In the genomic region with DNA sequence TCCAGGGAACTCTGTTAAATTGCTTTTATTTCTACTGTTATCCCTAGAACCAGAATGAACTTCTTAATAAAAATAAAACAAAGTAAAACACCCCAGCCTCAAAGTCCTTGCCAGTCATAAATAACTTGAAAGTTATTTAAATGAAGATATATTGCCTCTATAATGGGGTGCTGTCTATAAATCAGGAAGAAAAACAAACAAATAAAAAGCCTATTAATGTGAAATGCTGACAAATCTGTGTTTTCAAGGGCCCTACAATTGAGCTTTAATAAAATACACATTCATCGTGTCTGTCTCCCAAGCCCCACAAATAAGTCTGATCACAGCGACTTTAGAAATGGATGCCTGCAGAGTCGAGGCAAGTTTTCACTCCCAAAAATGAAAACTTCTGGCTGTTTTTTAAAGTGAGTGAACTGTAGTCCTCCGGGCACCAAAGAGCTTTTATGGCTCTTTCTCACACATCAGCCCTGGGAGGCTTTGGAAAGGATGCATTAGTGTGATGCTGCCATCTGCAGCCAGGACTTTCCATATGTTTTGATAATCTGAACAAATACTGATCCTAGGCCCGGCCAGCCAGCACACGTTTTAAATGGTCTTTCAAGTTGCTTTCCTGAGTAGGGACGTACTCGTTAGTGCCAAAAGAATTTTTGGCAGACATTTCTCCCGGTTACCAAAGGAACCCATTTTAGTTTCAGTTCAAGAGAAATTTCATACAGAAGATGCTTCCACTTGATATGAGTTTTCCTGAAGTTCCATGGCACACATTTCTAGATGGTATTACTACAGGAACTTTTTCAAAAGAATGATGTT, we compare ENCODE assay signal across 1 cellular context.
TF ChIP-seq lines count a peak whose summit lies in the region.

No MANE protein-coding gene starts in this region.

TF ChIP-seq in HCT116, 20 proteins besides CTCF, POLR2A, EP300 and RAD21 (continued from another document):
- TF ChIP-seq ZFX (IDR thresholded peaks at IDR 0.05) (peak; percentile 27; the same call in 1 of the 2 replicates), SIN3A (IDR thresholded peaks at IDR 0.05; ENCODE audit: low read depth) (no peak), FOSL1 (IDR thresholded peaks at IDR 0.05; ENCODE audit: low read depth) (no peak), TCF7L2 (IDR thresholded peaks at IDR 0.05; ENCODE audit: borderline replicate concordance, extremely low read depth, insufficient read depth, insufficient read length) (no peak), CEBPB (IDR thresholded peaks at IDR 0.05; ENCODE audit: low read depth) (no peak), CBX3 (IDR thresholded peaks at IDR 0.05; ENCODE audit: low read depth) (peak; percentile 75; the same call in 1 of the 2 replicates), EZH2phosphoT487 (IDR thresholded peaks at IDR 0.05; ENCODE audit: borderline replicate concordance) (no peak), POLR2AphosphoS5 (IDR thresholded peaks at IDR 0.05; ENCODE audit: low read depth, low read length) (no peak), ZNF274 (IDR thresholded peaks at IDR 0.05; ENCODE audit: low read depth, low read length) (no peak), EZH2 (IDR thresholded peaks at IDR 0.05) (no peak), YY1 (IDR thresholded peaks at IDR 0.05; ENCODE audit: extremely low read depth, insufficient replicate concordance, low read depth, low read length) (no peak), SP1 (IDR thresholded peaks at IDR 0.05; ENCODE audit: low read depth) (no peak)
- TF ChIP-seq, protein P1, sequence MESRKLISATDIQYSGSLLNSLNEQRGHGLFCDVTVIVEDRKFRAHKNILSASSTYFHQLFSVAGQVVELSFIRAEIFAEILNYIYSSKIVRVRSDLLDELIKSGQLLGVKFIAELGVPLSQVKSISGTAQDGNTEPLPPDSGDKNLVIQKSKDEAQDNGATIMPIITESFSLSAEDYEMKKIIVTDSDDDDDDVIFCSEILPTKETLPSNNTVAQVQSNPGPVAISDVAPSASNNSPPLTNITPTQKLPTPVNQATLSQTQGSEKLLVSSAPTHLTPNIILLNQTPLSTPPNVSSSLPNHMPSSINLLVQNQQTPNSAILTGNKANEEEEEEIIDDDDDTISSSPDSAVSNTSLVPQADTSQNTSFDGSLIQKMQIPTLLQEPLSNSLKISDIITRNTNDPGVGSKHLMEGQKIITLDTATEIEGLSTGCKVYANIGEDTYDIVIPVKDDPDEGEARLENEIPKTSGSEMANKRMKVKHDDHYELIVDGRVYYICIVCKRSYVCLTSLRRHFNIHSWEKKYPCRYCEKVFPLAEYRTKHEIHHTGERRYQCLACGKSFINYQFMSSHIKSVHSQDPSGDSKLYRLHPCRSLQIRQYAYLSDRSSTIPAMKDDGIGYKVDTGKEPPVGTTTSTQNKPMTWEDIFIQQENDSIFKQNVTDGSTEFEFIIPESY (IDR thresholded peaks at IDR 0.05; ENCODE audit: extremely low read depth, insufficient replicate concordance, low read length) = no peak
- TF ChIP-seq, protein P2, sequence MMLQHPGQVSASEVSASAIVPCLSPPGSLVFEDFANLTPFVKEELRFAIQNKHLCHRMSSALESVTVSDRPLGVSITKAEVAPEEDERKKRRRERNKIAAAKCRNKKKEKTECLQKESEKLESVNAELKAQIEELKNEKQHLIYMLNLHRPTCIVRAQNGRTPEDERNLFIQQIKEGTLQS (IDR thresholded peaks at IDR 0.05) = no peak
